In the genomic region with DNA sequence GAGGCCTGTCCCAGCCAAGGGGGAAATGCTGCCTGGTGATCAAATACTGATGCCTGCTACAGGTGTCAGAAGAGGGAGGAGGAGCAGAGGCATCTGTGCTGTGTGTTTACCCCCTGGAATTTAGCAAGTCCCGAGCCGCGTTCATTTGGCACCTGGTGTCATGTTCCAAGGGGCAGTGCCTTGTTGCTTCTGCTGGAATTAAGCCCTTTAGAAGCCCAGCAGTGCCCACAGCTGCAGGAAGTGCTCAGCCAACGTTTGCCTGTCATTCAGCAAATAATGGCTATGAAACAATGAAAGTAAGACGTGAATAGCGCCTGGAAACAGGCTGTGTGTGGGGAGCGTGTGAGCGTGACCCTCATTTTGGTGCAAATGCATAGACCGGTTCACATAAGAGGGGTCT, we compare ENCODE assay signal across 19 cellular contexts. TPM values are rescaled to one million over a fixed set of nuclear protein-coding genes. Genes with fewer than 3 reads are reported as not detected.
A peak's percentile ranks its signal among the peaks of the same experiment; 100 is the strongest.
DNase-seq lines count a peak whose midpoint lies in the region; ATAC-seq and TF ChIP-seq lines count a peak whose summit lies in the region.
"Had no signal": no experiment of that assay in that cellular context is flagged by ENCODE, and none has a peak within 500 bp of the region (broad histone marks: within the 10 kb centered on the region; RNA-seq: fewer than 3 reads in every experiment).

No MANE protein-coding gene starts in this region.

- no peak overlapping the region for H2BK120ac ChIP-seq in mesendoderm (ENCODE audit: low read depth, low read length)

- TF ChIP-seq CTCF in PC-9 (conservative IDR thresholded peaks at IDR 0.05) (no peak), right lobe of liver (IDR thresholded peaks at IDR 0.05) (no peak)

- CTCF ChIA-PET in PC-9 (lab: Charles Lee), result no interaction called here
- CTCF ChIA-PET in activated CD4-positive, alpha-beta T cell treated with anti-CD3 and anti-CD28 coated beads for 36 hours (lab: Charles Lee), result interaction anchor here (0.6 kb wide), 1 partner anchor 501 kb away, joined by 5 read pairs; no protein-coding TSS in a partner anchor

- H3K27me3 Mint-ChIP-seq in activated CD4-positive, alpha-beta T cell treated with anti-CD3 and anti-CD28 coated beads for 36 hours, result peaks cover 13% of the 10 kb centered on the region

- no peak overlapping the region for H2BK15ac ChIP-seq in mesendoderm (replicated peaks; ENCODE audit: low read depth)

- no peak overlapping the region for H4K5ac ChIP-seq in mesendoderm (ENCODE audit: low read length)

- no peak overlapping the region for H2AK5ac ChIP-seq in mesendoderm (ENCODE audit: low read length)

- H3K4me1 Mint-ChIP-seq in activated CD4-positive, alpha-beta T cell treated with anti-CD3 and anti-CD28 coated beads for 36 hours, result peaks cover 27% of the 10 kb centered on the region

- H3K27ac Mint-ChIP-seq in activated CD4-positive, alpha-beta T cell treated with anti-CD3 and anti-CD28 coated beads for 36 hours, result no peak overlapping the region
- H3K27ac Mint-ChIP-seq: effector memory CD8-positive, alpha-beta T cell; mesothelial cell of epicardium; T-helper 1 cell treated with Interleukin-12 subunit alpha and Interleukin-12 subunit beta and Interleukin-4 antibody, amounts not matched to agents 30 μg/mL and 1 μg/mL, for 36 hours had no signal

- no peaks in the 10 kb centered on the region for H3K9me2 ChIP-seq in PC-9 (ENCODE audit: insufficient read depth)

- H3K79me2 ChIP-seq in PC-9 (ENCODE audit: low read depth) (no peaks in the 10 kb centered on the region), mesendoderm (ENCODE audit: control insufficient read depth, insufficient read depth, low read length) (no peaks in the 10 kb centered on the region)

- H4K20me1 ChIP-seq in BLaER1 (no peaks in the 10 kb centered on the region), PC-9 (ENCODE audit: insufficient read depth) (no peaks in the 10 kb centered on the region)

- POLR2A ChIA-PET in PC-9 (lab: Charles Lee; ENCODE audit: unreplicated experiment), result interaction anchor here (0.6 kb wide), 1 partner anchor 261 kb away, joined by 7 read pairs; no protein-coding TSS in a partner anchor
- POLR2A ChIA-PET in activated CD4-positive, alpha-beta T cell treated with anti-CD3 and anti-CD28 coated beads for 36 hours (lab: Charles Lee), result interaction anchor here (0.6 kb wide), 1 partner anchor 132 kb away, joined by 3 read pairs; no protein-coding TSS in a partner anchor

- H3K27me3 ChIP-seq in BLaER1 (peaks cover 8% of the 10 kb centered on the region), PC-9 (ENCODE audit: insufficient read depth, low read depth) (no peaks in the 10 kb centered on the region), mesendoderm (ENCODE audit: insufficient read depth, low read length, poor library complexity) (no peaks in the 10 kb centered on the region), right lobe of liver (no peaks in the 10 kb centered on the region)

- ATAC-seq in activated CD4-positive, alpha-beta T cell treated with anti-CD3 and anti-CD28 coated beads for 36 hours, result no peak
- no peak for ATAC-seq in right lobe of liver
- ATAC-seq: effector memory CD8-positive, alpha-beta T cell; psoas muscle had no signal

- no peak overlapping the region for H3K4me3 Mint-ChIP-seq in activated CD4-positive, alpha-beta T cell treated with anti-CD3 and anti-CD28 coated beads for 36 hours
- H3K4me3 Mint-ChIP-seq: effector memory CD8-positive, alpha-beta T cell; mesothelial cell of epicardium; T-helper 1 cell treated with Interleukin-12 subunit alpha and Interleukin-12 subunit beta and Interleukin-4 antibody, amounts not matched to agents 30 μg/mL and 1 μg/mL, for 36 hours had no signal

- H3K36me3 Mint-ChIP-seq in activated CD4-positive, alpha-beta T cell treated with anti-CD3 and anti-CD28 coated beads for 36 hours (ENCODE audit: low read depth), result no peaks in the 10 kb centered on the region
- H3K36me3 Mint-ChIP-seq: mesothelial cell of epicardium had no signal

- H3K4me2 ChIP-seq in BLaER1, result peak overlapping the region; percentile 64
- 0 out of 2 replicates have a peak overlapping the region, but pooled peaks have one; percentile 32 for H3K4me2 ChIP-seq in PC-9
- no peak overlapping the region for H3K4me2 ChIP-seq in mesendoderm (ENCODE audit: low read length)

- H3K79me1 ChIP-seq in mesendoderm (ENCODE audit: low read length), result no peaks in the 10 kb centered on the region

- H3K18ac ChIP-seq in mesendoderm (ENCODE audit: low read length), result no peak overlapping the region

- no peak overlapping the region for H3K4ac ChIP-seq in mesendoderm (ENCODE audit: low read depth, low read length)

- TF ChIP-seq POLR2A in right lobe of liver (IDR thresholded peaks at IDR 0.05), result no peak

- H4K8ac ChIP-seq in mesendoderm (ENCODE audit: low read depth, low read length), result no peak overlapping the region

- no peak overlapping the region for H3K23ac ChIP-seq in mesendoderm (ENCODE audit: low read length)

- H3K9me3 Mint-ChIP-seq in activated CD4-positive, alpha-beta T cell treated with anti-CD3 and anti-CD28 coated beads for 36 hours (ENCODE audit: low read depth), result no peaks in the 10 kb centered on the region
- H3K9me3 Mint-ChIP-seq: effector memory CD8-positive, alpha-beta T cell; mesothelial cell of epicardium; T-helper 1 cell treated with Interleukin-12 subunit alpha and Interleukin-12 subunit beta and Interleukin-4 antibody, amounts not matched to agents 30 μg/mL and 1 μg/mL, for 36 hours had no signal

- no peaks in the 10 kb centered on the region for H3K9me3 ChIP-seq in BLaER1
- H3K9me3 ChIP-seq in PC-9 (ENCODE audit: insufficient read depth, low read depth), result no peaks in the 10 kb centered on the region
- no peaks in the 10 kb centered on the region for H3K9me3 ChIP-seq in right lobe of liver
- H3K9me3 ChIP-seq: psoas muscle had no signal

- H3K36me3 ChIP-seq in BLaER1 (no peaks in the 10 kb centered on the region), PC-9 (ENCODE audit: low read depth) (no peaks in the 10 kb centered on the region), mesendoderm (ENCODE audit: control insufficient read depth, insufficient read depth, low read length) (no peaks in the 10 kb centered on the region), right lobe of liver (no peaks in the 10 kb centered on the region)

- no peak overlapping the region for H3K9ac ChIP-seq in BLaER1
- no peak overlapping the region for H3K9ac ChIP-seq in mesendoderm (ENCODE audit: low read length)

- H2AFZ ChIP-seq in PC-9, result no peak overlapping the region

- H3K4me3 ChIP-seq in BLaER1, result no peak overlapping the region
- no peak overlapping the region for H3K4me3 ChIP-seq in PC-9
- H3K4me3 ChIP-seq in mesendoderm (ENCODE audit: low read length), result no peak overlapping the region
- H3K4me3 ChIP-seq in right lobe of liver, result no peak overlapping the region
- H3K4me3 ChIP-seq: psoas muscle had no signal

- peaks cover 31% of the 10 kb centered on the region for H3K4me1 ChIP-seq in BLaER1
- peaks cover 33% of the 10 kb centered on the region for H3K4me1 ChIP-seq in PC-9 (replicated peaks; ENCODE audit: insufficient read depth)
- no peaks in the 10 kb centered on the region for H3K4me1 ChIP-seq in mesendoderm (ENCODE audit: control insufficient read depth, low read depth, low read length)
- peaks cover 0 to under 1% (median 0%) of the 10 kb centered on the region in 4 donors for H3K4me1 ChIP-seq in right lobe of liver
- H3K4me1 ChIP-seq: psoas muscle had no signal

- H3K56ac ChIP-seq in mesendoderm (ENCODE audit: low read length), result no peak overlapping the region

- DNase-seq in NCI-H1105 (lab: John Stamatoyannopoulos, UW), result peak; percentile 12
- DNase-seq in PC-9, result peak; percentile 28 to 61
- DNase-seq in mesendoderm, result peak; percentile 66
- no peak for DNase-seq in AG20443 (ENCODE audit: low spot score)
- DNase-seq in activated CD4-positive, alpha-beta T cell treated with anti-CD3 and anti-CD28 coated beads for 36 hours, result no peak
- DNase-seq in right lobe of liver, result no peak
- DNase-seq in NK-92 (lab: John Stamatoyannopoulos, UW; ENCODE audit: unreplicated experiment), result no peak
- DNase-seq: activated CD4-positive, alpha-beta T cell treated with anti-CD3 and anti-CD28 coated beads for 48 hours; activated T-cell treated with anti-CD3 and anti-CD28 coated beads, Interleukin-2, amount 50 U/mL, for 48 hours; aorta; effector memory CD8-positive, alpha-beta T cell; foreskin melanocyte; NCI-H187 treated with DMSO at 0.1 percent for 48 hours; psoas muscle; stimulated activated CD4-positive, alpha-beta T cell treated with anti-CD3 and anti-CD28 coated beads, Interleukin-2, amount 100 ng/mL, for 48 hours had no signal

- H3K27ac ChIP-seq in BLaER1, result no peak overlapping the region
- H3K27ac ChIP-seq in PC-9, result no peak overlapping the region
- no peak overlapping the region for H3K27ac ChIP-seq in mesendoderm (ENCODE audit: low read depth, low read length)
- no peak overlapping the region for H3K27ac ChIP-seq in right lobe of liver
- H3K27ac ChIP-seq: psoas muscle had no signal

- WGBS in mesendoderm (ENCODE audit: extremely low coverage, insufficient coverage, low lambda C conversion rate), result no CpG with 5 or more reads among the region's 9 CpGs
- WGBS in right lobe of liver (ENCODE audit: insufficient coverage, low coverage, low lambda C conversion rate, missing lambda C conversion rate), result 40% methylated on average over 8 of the region's 9 CpGs

- no TSS peak for BruUV-seq in PC-9 (replicated peaks; lab: Mats Ljungman, UMichigan)

- intact Hi-C loops in PC-9 (cut with micrococcal nuclease; ENCODE audit: unreplicated experiment) (no loop called here), right lobe of liver (cut with DNase I) (no loop called here)
- intact Hi-C loops in activated CD4-positive, alpha-beta T cell treated with anti-CD3 and anti-CD28 coated beads for 36 hours (cut with DNase I, micrococcal nuclease), result no loop called here

- H2BK5ac ChIP-seq in mesendoderm (ENCODE audit: low read length), result no peak overlapping the region

- H3F3A ChIP-seq in PC-9 (ENCODE audit: insufficient read depth, low read depth), result peaks cover 16% of the 10 kb centered on the region

RNA-seq across cellular contexts. Expression of gene ATP2C2, which starts 5.9 kb away (rescaled TPM):
- 11.9 and 17.2 TPM in 2 replicates for total RNA-seq in PC-9 (2021)
- polyA plus RNA-seq in mesendoderm (2013, experiment 1 of 2), result 0.93 TPM
- polyA plus RNA-seq in mesendoderm (2013, experiment 2 of 2), result 0.74 TPM
- total RNA-seq in activated CD4-positive, alpha-beta T cell treated with anti-CD3 and anti-CD28 coated beads for 36 hours, result not detected
- total RNA-seq in right lobe of liver, result under 1 TPM in 4 of 6 experiments, not detected in 2; 0.18 to 0.51 (median 0.32) TPM
- total RNA-seq: psoas muscle, RPMI7951 had no signal

Comparison
In these comparisons a context has a peak if more than half of its experiments do, and no peak if none do; other contexts are left out.
1. DNase-seq: peak in NCI-H1105 (single experiment), PC-9 (2 of 2) and mesendoderm (single experiment); none in AG20443 (single experiment), activated CD4-positive, alpha-beta T cell treated with anti-CD3 and anti-CD28 coated beads for 36 hours (single experiment), right lobe of liver (0 of 3) and NK-92 (single experiment).